In the genomic region with DNA sequence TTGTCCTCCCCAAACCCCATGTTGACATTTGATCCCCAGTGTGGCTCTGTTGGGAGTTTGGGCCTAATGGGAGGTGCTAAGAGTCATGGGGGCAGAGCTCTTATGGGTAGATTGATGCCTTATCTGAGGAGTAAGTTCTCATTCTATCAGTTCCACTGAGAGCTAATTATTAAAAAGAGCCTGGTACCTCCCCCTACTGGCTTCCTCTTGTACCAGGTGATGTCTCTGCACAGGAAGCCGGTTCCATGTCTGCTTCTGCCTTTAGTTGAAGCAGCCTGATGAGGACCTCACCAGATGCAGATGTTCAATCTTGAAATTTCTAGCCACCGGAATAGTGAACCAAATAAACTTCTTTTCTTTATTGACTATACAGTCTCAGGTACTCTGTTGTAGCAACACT, we compare ENCODE assay signal across 13 cellular contexts. TPM values are rescaled to one million over a fixed set of nuclear protein-coding genes. Genes with fewer than 3 reads are reported as not detected.
DNase-seq lines count a peak whose midpoint lies in the region; ATAC-seq and TF ChIP-seq lines count a peak whose summit lies in the region.
"Had no signal": no experiment of that assay in that cellular context is flagged by ENCODE, and none has a peak within 500 bp of the region (broad histone marks: within the 10 kb centered on the region; RNA-seq: fewer than 3 reads in every experiment).

No MANE protein-coding gene starts in this region.

- H3K36me3 Mint-ChIP-seq in osteocyte (ENCODE audit: unreplicated experiment), result no peaks in the 10 kb centered on the region

- no peaks in the 10 kb centered on the region for H3K4me1 Mint-ChIP-seq in osteocyte (ENCODE audit: unreplicated experiment)
- H3K4me1 Mint-ChIP-seq: activated naive CD8-positive, alpha-beta T cell treated with anti-CD3 and anti-CD28 coated beads, Interleukin-2, amount 50 U/mL, for 24 hours had no signal

- H3K9me3 Mint-ChIP-seq in osteocyte (ENCODE audit: unreplicated experiment), result no peaks in the 10 kb centered on the region
- H3K9me3 Mint-ChIP-seq: activated naive CD8-positive, alpha-beta T cell treated with anti-CD3 and anti-CD28 coated beads, Interleukin-2, amount 50 U/mL, for 24 hours had no signal

- H3K27ac Mint-ChIP-seq in osteocyte (ENCODE audit: unreplicated experiment), result no peak overlapping the region
- H3K27ac Mint-ChIP-seq: activated CD8-positive, alpha-beta T cell treated with anti-CD3 and anti-CD28 coated beads, Interleukin-2, amount 10 ng/mL, durations not matched to agents 7 days and 5 days; activated naive CD8-positive, alpha-beta T cell treated with anti-CD3 and anti-CD28 coated beads, Interleukin-2, amount 50 U/mL, for 24 hours had no signal

- no peaks in the 10 kb centered on the region for H3K27me3 Mint-ChIP-seq in osteocyte (ENCODE audit: unreplicated experiment)
- H3K27me3 Mint-ChIP-seq: activated naive CD8-positive, alpha-beta T cell treated with anti-CD3 and anti-CD28 coated beads, Interleukin-2, amount 50 U/mL, for 24 hours had no signal

- ATAC-seq in GM21447 (IDR thresholded peaks at IDR 0.05; ENCODE audit: unreplicated experiment) (peak; percentile 73), HG03457 (IDR thresholded peaks at IDR 0.05; ENCODE audit: unreplicated experiment) (peak; percentile 76), GM19395 (IDR thresholded peaks at IDR 0.05; ENCODE audit: unreplicated experiment) (no peak), esophagus mucosa (no peak)
- no peak for ATAC-seq in activated CD4-positive, CD25-positive, alpha-beta regulatory T cell treated with anti-CD3 and anti-CD28 coated beads, Interleukin-2, amount 50 U/mL, for 24 hours
- ATAC-seq: activated CD8-positive, alpha-beta T cell treated with anti-CD3 and anti-CD28 coated beads, Interleukin-2, amount 10 ng/mL, durations not matched to agents 7 days and 5 days; activated naive CD8-positive, alpha-beta T cell treated with anti-CD3 and anti-CD28 coated beads, Interleukin-2, amount 50 U/mL, for 24 hours; heart right ventricle had no signal

- TF ChIP-seq CTCF in GM12873 (IDR thresholded peaks at IDR 0.05; ENCODE audit: insufficient read depth, low read depth, low read length, missing control alignments), result peak; percentile 41
- TF ChIP-seq CTCF in osteocyte (IDR thresholded peaks at IDR 0.05), result no peak

- no peak overlapping the region for H3K4me3 Mint-ChIP-seq in osteocyte (ENCODE audit: unreplicated experiment)
- H3K4me3 Mint-ChIP-seq: activated CD8-positive, alpha-beta T cell treated with anti-CD3 and anti-CD28 coated beads, Interleukin-2, amount 10 ng/mL, durations not matched to agents 7 days and 5 days; activated naive CD8-positive, alpha-beta T cell treated with anti-CD3 and anti-CD28 coated beads, Interleukin-2, amount 50 U/mL, for 24 hours had no signal

- peak; percentile 57 for DNase-seq in islet precursor cell
- DNase-seq in osteocyte (ENCODE audit: extremely low spot score, unreplicated experiment), result no peak
- DNase-seq: activated CD8-positive, alpha-beta T cell treated with anti-CD3 and anti-CD28 coated beads, Interleukin-2, amount 10 ng/mL, durations not matched to agents 7 days and 5 days; activated naive CD8-positive, alpha-beta T cell treated with anti-CD3 and anti-CD28 coated beads, Interleukin-2, amount 50 U/mL, for 24 hours; heart right ventricle; SHP77 treated with DMSO at 0.1 percent for 48 hours; stimulated activated naive CD4-positive, alpha-beta T cell treated with Interleukin-2 at 50 U/mL for 16 hours had no signal

RNA-seq across cellular contexts. Expression of gene GABRB2, which starts 10.8 kb away (rescaled TPM):
- not detected for total RNA-seq in esophagus mucosa
- total RNA-seq in osteocyte, result not detected in 2 replicates
- total RNA-seq: activated CD8-positive, alpha-beta T cell treated with anti-CD3 and anti-CD28 coated beads, Interleukin-2, amount 10 ng/mL, durations not matched to agents 7 days and 5 days had no signal

Comparison
In these comparisons a context has a peak if more than half of its experiments do, and no peak if none do; other contexts are left out.
1. ATAC-seq: peak in GM21447 (single experiment) and HG03457 (single experiment); none in GM19395 (single experiment), esophagus mucosa (single experiment) and activated CD4-positive, CD25-positive, alpha-beta regulatory T cell treated with anti-CD3 and anti-CD28 coated beads, Interleukin-2, amount 50 U/mL, for 24 hours (0 of 2).